ENCODE assay signal across 25 cellular contexts in the genomic region with DNA sequence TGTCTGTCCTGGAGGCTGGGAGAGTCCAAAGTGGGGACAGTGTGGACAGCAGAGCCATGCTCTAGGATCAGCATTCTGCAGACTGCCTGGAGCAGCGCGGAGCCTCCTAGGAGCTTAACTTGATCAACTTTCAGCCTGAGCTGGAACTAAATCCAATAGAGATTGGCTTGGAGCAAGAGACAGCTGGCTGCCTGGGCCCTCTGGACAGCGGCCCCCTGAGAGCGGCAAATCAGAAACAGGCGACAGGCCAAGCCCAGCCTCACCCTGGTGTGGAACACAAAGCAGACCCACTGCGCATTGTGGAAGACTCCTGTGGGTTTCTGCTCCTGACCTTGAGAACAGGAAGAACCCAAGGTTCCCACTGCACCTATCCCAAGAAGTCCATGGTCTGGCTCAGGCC.
"Had no signal": no experiment of that assay in that cellular context is flagged by ENCODE, and none has a peak within 500 bp of the region (broad histone marks: within the 10 kb centered on the region; RNA-seq: fewer than 3 reads in every experiment).

No MANE protein-coding gene starts in this region.

- ATAC-seq: effector memory CD8-positive, alpha-beta T cell; left lobe of liver; naive thymus-derived CD4-positive, alpha-beta T cell; right lobe of liver; stimulated activated naive B cell treated with anti-CD40 and anti-IgM and Interleukin-4, amounts not matched to agents 10 μg/mL and 1 μg/mL and 100 μg/mL, for 72 hours; upper lobe of right lung had no signal

- H3K36me3 ChIP-seq: esophagus squamous epithelium, ovary, right lobe of liver, suprapubic skin, transverse colon, upper lobe of right lung, uterus had no signal

- H3K27me3 ChIP-seq: esophagus squamous epithelium, ovary, right lobe of liver, suprapubic skin, transverse colon, upper lobe of right lung, uterus had no signal

- H3K27ac ChIP-seq: esophagus squamous epithelium, ovary, right lobe of liver, suprapubic skin, transverse colon, upper lobe of right lung, uterus had no signal

- H3K4me3 Mint-ChIP-seq: effector memory CD8-positive, alpha-beta T cell; memory B cell; naive thymus-derived CD4-positive, alpha-beta T cell; nephron; stimulated activated naive B cell treated with anti-CD40 and anti-IgM and Interleukin-4, amounts not matched to agents 10 μg/mL and 1 μg/mL and 100 μg/mL, for 72 hours; stimulated activated naive CD8-positive, alpha-beta T cell treated with anti-CD3 and anti-CD28 coated beads, Interleukin-15, Interleukin-2, amounts not matched to agents 100 ng/mL and 50 ng/mL, for 24 hours had no signal

- H3K4me1 Mint-ChIP-seq: memory B cell; stimulated activated naive B cell treated with anti-CD40 and anti-IgM and Interleukin-4, amounts not matched to agents 10 μg/mL and 1 μg/mL and 100 μg/mL, for 72 hours had no signal

- H3K4me1 ChIP-seq: esophagus squamous epithelium, right lobe of liver, transverse colon, upper lobe of right lung, uterus had no signal

- H3K27me3 Mint-ChIP-seq: memory B cell; stimulated activated naive B cell treated with anti-CD40 and anti-IgM and Interleukin-4, amounts not matched to agents 10 μg/mL and 1 μg/mL and 100 μg/mL, for 72 hours; stimulated activated naive CD8-positive, alpha-beta T cell treated with anti-CD3 and anti-CD28 coated beads, Interleukin-15, Interleukin-2, amounts not matched to agents 100 ng/mL and 50 ng/mL, for 24 hours had no signal

- H3K9me3 ChIP-seq: esophagus squamous epithelium, ovary, right lobe of liver, suprapubic skin, transverse colon, upper lobe of right lung, uterus had no signal

- H3K4me3 ChIP-seq: esophagus squamous epithelium, lung, ovary, right lobe of liver, suprapubic skin, transverse colon, upper lobe of right lung, uterus had no signal

- H3K9me3 Mint-ChIP-seq: effector memory CD8-positive, alpha-beta T cell; nephron; stimulated activated naive CD8-positive, alpha-beta T cell treated with anti-CD3 and anti-CD28 coated beads, Interleukin-15, Interleukin-2, amounts not matched to agents 100 ng/mL and 50 ng/mL, for 24 hours had no signal

- H3K27ac Mint-ChIP-seq: effector memory CD8-positive, alpha-beta T cell; memory B cell; naive thymus-derived CD4-positive, alpha-beta T cell; nephron; stimulated activated naive B cell treated with anti-CD40 and anti-IgM and Interleukin-4, amounts not matched to agents 10 μg/mL and 1 μg/mL and 100 μg/mL, for 72 hours; stimulated activated naive CD8-positive, alpha-beta T cell treated with anti-CD3 and anti-CD28 coated beads, Interleukin-15, Interleukin-2, amounts not matched to agents 100 ng/mL and 50 ng/mL, for 24 hours had no signal

- DNase-seq: cortex of kidney; effector memory CD8-positive, alpha-beta T cell; erythroblast; esophagus squamous epithelium; foreskin melanocyte; kidney; midbrain; naive thymus-derived CD4-positive, alpha-beta T cell; nucleus accumbens; ovary; retina; right lobe of liver; small intestine; stimulated activated CD4-positive, alpha-beta T cell treated with anti-CD3 and anti-CD28 coated beads, Interleukin-15, amount 100 ng/mL, for 24 hours; stimulated activated CD4-positive, alpha-beta T cell treated with anti-CD3 and anti-CD28 coated beads, Interleukin-2, amount 100 ng/mL, for 48 hours; stimulated activated naive B cell treated with anti-CD40 and anti-IgM and Interleukin-4, amounts not matched to agents 10 μg/mL and 1 μg/mL and 100 μg/mL, for 72 hours; transverse colon; upper lobe of right lung had no signal
